ENCODE assay signal across 8 cellular contexts in the genomic region with DNA sequence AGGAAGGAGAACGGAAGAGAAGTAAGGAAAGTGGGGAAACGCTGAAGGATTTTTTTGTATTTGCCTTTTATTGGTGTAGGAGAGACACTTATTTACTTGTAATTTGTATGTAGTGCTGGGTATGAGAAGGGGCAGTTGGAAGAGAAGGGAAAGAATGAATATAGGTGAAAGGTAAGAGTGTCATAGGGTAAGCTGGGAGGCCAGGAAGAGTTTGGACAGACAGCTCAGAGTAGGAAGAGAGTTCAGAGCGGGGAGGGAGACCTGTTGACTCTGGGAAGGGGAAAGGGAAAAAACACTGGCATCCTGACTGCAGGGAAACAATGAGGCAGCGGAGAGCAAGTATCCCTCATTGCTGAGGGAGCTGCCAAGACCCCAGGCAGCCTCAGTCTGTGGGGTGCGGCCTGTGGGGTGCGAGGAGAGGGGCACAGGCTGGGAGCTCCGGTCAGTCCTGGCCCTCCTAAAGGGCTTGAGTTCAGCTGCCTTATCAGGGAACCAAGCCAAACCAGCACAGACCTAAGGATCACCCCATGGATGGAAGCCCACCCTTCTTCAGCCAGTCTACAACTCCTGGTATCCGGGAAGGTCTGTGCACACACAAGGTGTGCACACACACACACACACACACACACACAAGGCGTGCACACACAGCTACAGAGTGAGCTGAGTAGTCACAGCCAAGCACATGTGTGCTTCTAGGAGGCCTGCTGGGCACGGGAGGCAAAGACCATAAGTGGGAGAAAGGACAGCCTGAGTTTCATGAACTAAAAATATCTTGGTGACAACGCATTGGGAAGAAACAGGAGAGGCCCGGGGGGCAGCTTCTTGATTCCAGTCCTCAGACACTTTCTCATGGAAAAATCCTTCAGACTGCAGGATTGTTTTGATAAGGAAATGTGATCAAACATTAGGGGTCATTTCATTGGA. TPM values are rescaled to one million over a fixed set of nuclear protein-coding genes. Genes with fewer than 3 reads are reported as not detected.
DNase-seq lines count a peak whose midpoint lies in the region; ATAC-seq, FAIRE-seq and TF ChIP-seq lines count a peak whose summit lies in the region.

No MANE protein-coding gene starts in this region.

- H3K27me3 ChIP-seq in IMR-90 (ENCODE audit: control insufficient read depth, insufficient read depth, low read length) (no peaks in the 10 kb centered on the region), HepG2 (ENCODE audit: control insufficient read depth in 1 of 2, insufficient read depth in 2 of 2, low read length in 2 of 2) (no peaks in the 10 kb centered on the region; a peak in 1 of 5 replicates)

- H4K91ac ChIP-seq in IMR-90 (ENCODE audit: insufficient read depth, low read depth, low read length) = peak overlapping the region; percentile 90

- CTCF ChIA-PET in IMR-90 (lab: Yijun Ruan, JAX) (interaction anchor here (0.7 to 1.2 kb wide), 2 partner anchors 30 to 124 kb away, joined by 3 to 4 read pairs; no protein-coding TSS in a partner anchor), HepG2 (lab: Yijun Ruan, JAX; ENCODE audit: low intra/inter-chr PET ratio, low total read pairs) (no interaction called here)

- POLR2A ChIA-PET in IMR-90 (lab: Charles Lee; ENCODE audit: unreplicated experiment) = no interaction called here
- POLR2A ChIA-PET in HepG2 (lab: Yijun Ruan, JAX) = no interaction called here

- peak overlapping the region; percentile 97 for H3K27ac ChIP-seq in IMR-90 (ENCODE audit: insufficient read depth, low read length)
- peak overlapping the region; percentile 89 for H3K27ac ChIP-seq in caudate nucleus (ENCODE audit: low read depth, low read length)
- peak overlapping the region; percentile 24 for H3K27ac ChIP-seq in HepG2 (ENCODE audit: extremely low read length, insufficient read depth, low read length)
- H3K27ac ChIP-seq in substantia nigra (ENCODE audit: low read depth, low read length, poor library complexity, severe bottlenecking) = peak overlapping the region; percentile 44

- no peaks in the 10 kb centered on the region for H3K79me2 ChIP-seq in HepG2 (ENCODE audit: insufficient read depth, low read length)

- BruUV-seq in IMR-90 (replicated peaks; lab: Mats Ljungman, UMichigan) = no TSS peak
- no TSS peak for BruUV-seq in HepG2 (replicated peaks; lab: Mats Ljungman, UMichigan)

- dilution Hi-C loops in IMR-90 (cut with HindIII; ENCODE audit: low sequenced_read_pairs, unreplicated experiment) = no loop called here

- H3K56ac ChIP-seq in IMR-90 (ENCODE audit: extremely low read depth, insufficient read depth, low read length) = peak overlapping the region; percentile 80

- H3K23ac ChIP-seq in IMR-90 (ENCODE audit: low read depth, low read length) = peak overlapping the region; percentile 89

- intact Hi-C loops in IMR-90 (cut with micrococcal nuclease) (loop anchor here (5.0 kb wide), 1 partner anchor 440 kb away; no protein-coding TSS in a partner anchor), HepG2 (cut with micrococcal nuclease; ENCODE audit: unreplicated experiment) (no loop called here)

- peak overlapping the region; percentile 97 for H4K5ac ChIP-seq in IMR-90 (ENCODE audit: low read depth, low read length)

- no peaks in the 10 kb centered on the region; the same call in 1 of the 2 replicates for H3K36me3 ChIP-seq in IMR-90 (ENCODE audit: control insufficient read depth, insufficient read depth, low read length)
- H3K36me3 ChIP-seq in HepG2 (replicated peaks in 1 of 2; ENCODE audit: control insufficient read depth in 1 of 2, insufficient read depth in 2 of 2, low read length in 2 of 2) = no peaks in the 10 kb centered on the region

- no peak overlapping the region for H3K4me3 ChIP-seq in IMR-90 (ENCODE audit: insufficient read depth, low read depth, low read length)
- no peak overlapping the region for H3K4me3 ChIP-seq in HepG2 (replicated peaks in 1 of 3; ENCODE audit: insufficient read depth in 1 of 3, low read depth in 2 of 3, low read length in 3 of 3)

- H3K4ac ChIP-seq in IMR-90 (ENCODE audit: low read depth, low read length) = peak overlapping the region; percentile 96

- peak overlapping the region; percentile 97 for H2BK120ac ChIP-seq in IMR-90 (ENCODE audit: low read depth, low read length)

- no peak for FAIRE-seq in HepG2 (lab: Jason Lieb, UNC)

- TF ChIP-seq CTCF in IMR-90 (conservative IDR thresholded peaks at IDR 0.05; ENCODE audit: low read depth, low read length) (no peak), HepG2 (CRISPR knock-in tag; IDR thresholded peaks at IDR 0.05) (no peak)

- peak overlapping the region; percentile 64; the same call in 2 of the 3 replicates for H2BK15ac ChIP-seq in IMR-90 (ENCODE audit: low read depth, low read length)

- H3K79me1 ChIP-seq in IMR-90 (ENCODE audit: low read depth in 1 of 2, low read length in 2 of 2) = peaks cover 23 to 71% of the 10 kb centered on the region in 2 experiments

- H2AK9ac ChIP-seq in IMR-90 (replicated peaks; ENCODE audit: low read depth, low read length, poor library complexity) = peak overlapping the region; percentile 95

- H3K4me2 ChIP-seq in IMR-90 (ENCODE audit: low read depth, low read length) (peak overlapping the region; percentile 85), HepG2 (ENCODE audit: low read depth, low read length) (peak overlapping the region; percentile 27; the same call in 1 of the 2 replicates)

- peak overlapping the region; percentile 92 for H3K14ac ChIP-seq in IMR-90 (replicated peaks; ENCODE audit: low read depth, low read length)

- TF ChIP-seq EP300 in HepG2 (IDR thresholded peaks at IDR 0.05; ENCODE audit: low read depth in 2 of 2, low read length in 2 of 2) (no peak), HepG2 (CRISPR knock-in tag; IDR thresholded peaks at IDR 0.05; ENCODE audit: borderline replicate concordance) (no peak)

- peaks cover 28% of the 10 kb centered on the region for H3K9me1 ChIP-seq in IMR-90 (ENCODE audit: insufficient read depth, low read length)

- peak overlapping the region; percentile 95 for H2BK20ac ChIP-seq in IMR-90 (ENCODE audit: low read depth, low read length)

- H4K20me1 ChIP-seq in IMR-90 (ENCODE audit: insufficient read depth, low read length) = no peaks in the 10 kb centered on the region; the same call in 1 of the 2 replicates
- no peaks in the 10 kb centered on the region for H4K20me1 ChIP-seq in HepG2 (ENCODE audit: insufficient read depth, low read length)

- peak overlapping the region; percentile 62 for H3K9ac ChIP-seq in IMR-90 (ENCODE audit: low read depth, low read length)
- no peak overlapping the region for H3K9ac ChIP-seq in HepG2 (ENCODE audit: insufficient read depth, low read depth, low read length)

- H4K8ac ChIP-seq in IMR-90 (ENCODE audit: low read depth in 2 of 2, low read length in 2 of 2) = peak overlapping the region; percentile 91 to 99

- TF ChIP-seq RAD21 in IMR-90 (IDR thresholded peaks at IDR 0.05; ENCODE audit: low read length) (no peak), HepG2 (CRISPR knock-in tag; IDR thresholded peaks at IDR 0.05) (no peak)

- peak overlapping the region; percentile 98 for H2BK5ac ChIP-seq in IMR-90 (ENCODE audit: low read depth, low read length, poor library complexity, severe bottlenecking)

- in situ Hi-C loops in IMR-90 (cut with MboI; ENCODE audit: low sequenced_read_pairs) = no loop called here
- in situ Hi-C loops in HepG2 (cut with HindIII; ENCODE audit: extremely low pct_ligation_motif_present, low pct_unique_long_range_greater_than_20kb) = no loop called here

- WGBS in IMR-90 (ENCODE audit: extremely low coverage in 2 of 2, insufficient read length in 1 of 2), 2 experiments = 50% methylated on average over 3 of the region's 12 CpGs; no CpG with 5 or more reads in 1 of the 2 experiments
- WGBS in HepG2 (ENCODE audit: low lambda C conversion rate) = 73% methylated on average over 11 of the region's 12 CpGs

- peak overlapping the region; percentile 98 for H2AK5ac ChIP-seq in IMR-90 (ENCODE audit: low read depth, low read length)

- peak; percentile 25; the same call in 1 of the 2 replicates for TF ChIP-seq POLR2A in IMR-90 (IDR thresholded peaks at IDR 0.05; ENCODE audit: low read depth, low read length)
- no peak for TF ChIP-seq POLR2A in HepG2 (IDR thresholded peaks at IDR 0.05; ENCODE audit: insufficient read depth in 1 of 2, low read depth in 2 of 2, low read length in 2 of 2)

- H2AFZ ChIP-seq in IMR-90 (replicated peaks; ENCODE audit: low read length, poor library complexity) = peak overlapping the region; percentile 82
- no peak overlapping the region for H2AFZ ChIP-seq in HepG2 (ENCODE audit: low read length)

- H3K4me1 ChIP-seq in IMR-90 (ENCODE audit: control insufficient read depth, insufficient read depth, low read length) (peaks cover 35% of the 10 kb centered on the region), HepG2 (ENCODE audit: insufficient read depth, low read length) (peaks cover 73% of the 10 kb centered on the region)

- H3K18ac ChIP-seq in IMR-90 (ENCODE audit: low read depth, low read length) = peak overlapping the region; percentile 92

- H3K9me3 ChIP-seq in IMR-90 (ENCODE audit: control insufficient read depth, insufficient read depth, low read length) (no peaks in the 10 kb centered on the region), HepG2 (ENCODE audit: low read length) (no peaks in the 10 kb centered on the region)

- ATAC-seq in IMR-90 (ENCODE audit: low read depth) = peak; percentile 3; the same call in 1 of the 2 replicates
- no peak; the same call in 2 of the 3 replicates for ATAC-seq in HepG2
- ATAC-seq in GM18520 (IDR thresholded peaks at IDR 0.05; ENCODE audit: unreplicated experiment) = no peak
- ATAC-seq in HG03520 (IDR thresholded peaks at IDR 0.05; ENCODE audit: unreplicated experiment) = no peak
- no peak for ATAC-seq in HG03139 (IDR thresholded peaks at IDR 0.05; ENCODE audit: unreplicated experiment)

- DNase-seq in IMR-90 (peak; percentile 85), caudate nucleus (lab: John Stamatoyannopoulos, UW) (peak in 3 of 61 donors; percentile 6 to 16 (median 8)), HepG2 (ENCODE audit: low spot score) (no peak), substantia nigra (lab: John Stamatoyannopoulos, UW) (peak in 3 of 49 donors; percentile 28 to 40 (median 31)), SW 1271 (lab: John Stamatoyannopoulos, UW) (no peak)

RNA-seq across cellular contexts. Expression of a gene that starts 2.9 kb away (rescaled TPM):
- total RNA-seq in IMR-90 (2012; rRNA removed) = 11.7 and 15.2 TPM in 2 replicates
- 12.8 and 14.9 TPM in 2 replicates for polyA plus RNA-seq in IMR-90 (2012; rRNA removed)
- 12.6 and 14.2 TPM in 2 replicates for polyA plus RNA-seq in IMR-90 (2012; cell fraction: cytosol; rRNA removed)
- 8.7 and 9.4 TPM in 2 replicates for polyA plus RNA-seq in IMR-90 (2012; cell fraction: nucleus; rRNA removed; ENCODE audit: low replicate concordance)
- total RNA-seq in HepG2 (2016; rRNA removed; fragmentation: Illumina TruSeq; extraction: Trizol) = 7.2 and 8.1 TPM in 2 replicates
- 3.0 and 3.4 TPM in 2 replicates for total RNA-seq in HepG2 (2016; cell fraction: cytosol; rRNA removed; fragmentation: Illumina TruSeq; extraction: Trizol; ENCODE audit: low read depth)
- 6.7 and 7.7 TPM in 2 replicates for total RNA-seq in HepG2 (2016; cell fraction: insoluble cytoplasmic fraction; rRNA removed; fragmentation: Illumina TruSeq; extraction: Trizol)
- 8.2 and 8.7 TPM in 2 replicates for total RNA-seq in HepG2 (2016; cell fraction: membrane; rRNA removed; fragmentation: Illumina TruSeq; extraction: Trizol)
- 4.9 and 7.7 TPM in 2 replicates for total RNA-seq in HepG2 (2016; cell fraction: nucleus; rRNA removed; fragmentation: Illumina TruSeq; extraction: Trizol)
- polyA plus RNA-seq in HepG2 (2011; rRNA removed) = 6.7 and 9.0 TPM in 2 replicates
- 6.2 and 8.5 TPM in 2 replicates for polyA plus RNA-seq in HepG2 (2011; cell fraction: cytosol; rRNA removed)
- polyA plus RNA-seq in HepG2 (2011; cell fraction: nucleus; rRNA removed) = 3.9 and 4.2 TPM in 2 replicates
- polyA plus RNA-seq in HepG2 (2012) = 7.5 and 14.6 TPM in 2 replicates
- 2.9 and 3.1 TPM in 2 replicates for polyA plus RNA-seq in HepG2 (2016; cell fraction: cytosol; fragmentation: Illumina TruSeq; extraction: Trizol; ENCODE audit: low read depth)
- 7.0 and 10.0 TPM in 2 replicates for polyA plus RNA-seq in HepG2 (2016; cell fraction: insoluble cytoplasmic fraction; fragmentation: Illumina TruSeq; extraction: Trizol; ENCODE audit: low read depth)
- polyA plus RNA-seq in HepG2 (2016; cell fraction: membrane; fragmentation: Illumina TruSeq; extraction: Trizol; ENCODE audit: low read depth) = 5.9 and 7.5 TPM in 2 replicates
- 4.2 and 6.1 TPM in 2 replicates for polyA plus RNA-seq in HepG2 (2016; cell fraction: nucleus; fragmentation: Illumina TruSeq; extraction: Trizol; ENCODE audit: insufficient read depth, low read depth)
- 22.7 and 33.3 TPM in 2 replicates for polyA minus RNA-seq in HepG2 (2011; rRNA and poly(A)+ RNA removed; ENCODE audit: low replicate concordance)
- 5.7 and 6.9 TPM in 2 replicates for polyA minus RNA-seq in HepG2 (2011; cell fraction: cytosol; rRNA and poly(A)+ RNA removed)
- polyA minus RNA-seq in HepG2 (2011; cell fraction: nucleus; rRNA and poly(A)+ RNA removed) = 5.8 TPM in 2 replicates

Comparison
In these comparisons a context has a peak if more than half of its experiments do, and no peak if none do; other contexts are left out.
1. H3K27ac ChIP-seq: peak in every context shown above with its lines; median percentile 97 in IMR-90; 89 in caudate nucleus; 44 in substantia nigra; 24 in HepG2.